ENCODE assay signal across 23 cellular contexts in genomic region chr5:88034520-88034919, GRCh38.
"Had no signal": no experiment of that assay in that cellular context is flagged by ENCODE, and none has a peak within 500 bp of the region (broad histone marks: within the 10 kb centered on the region; RNA-seq: fewer than 3 reads in every experiment).

No MANE protein-coding gene starts in this region.

- H3K27me3 ChIP-seq: colonic mucosa, dorsolateral prefrontal cortex, esophagus muscularis mucosa, esophagus squamous epithelium, foreskin keratinocyte, gastrocnemius medialis, gastroesophageal sphincter, heart left ventricle, heart right ventricle had no signal

- H3K4me1 ChIP-seq: colonic mucosa, esophagus muscularis mucosa, esophagus squamous epithelium, foreskin keratinocyte, gastrocnemius medialis, gastroesophageal sphincter, heart left ventricle, heart right ventricle had no signal

- DNase-seq: colonic mucosa; cortex of kidney; dermis blood vessel endothelial cell; dorsolateral prefrontal cortex; effector CD4-positive, alpha-beta T cell; effector CD8-positive, alpha-beta T cell; effector memory CD4-positive, alpha-beta T cell; effector memory CD8-positive, alpha-beta T cell; endodermal cell; erythroblast; esophagus squamous epithelium; foreskin fibroblast; foreskin keratinocyte; foreskin melanocyte; gastrocnemius medialis; glutamatergic neuron; head of caudate nucleus; heart left ventricle; heart right ventricle had no signal

- H3K4me3 ChIP-seq: colonic mucosa, coronary artery, dorsolateral prefrontal cortex, esophagus muscularis mucosa, esophagus squamous epithelium, gastrocnemius medialis, gastroesophageal sphincter, heart left ventricle, heart right ventricle had no signal

- ATAC-seq: effector memory CD8-positive, alpha-beta T cell; esophagus mucosa; foreskin keratinocyte; gastrocnemius medialis; gastroesophageal sphincter; heart left ventricle; heart right ventricle had no signal

- H3K36me3 ChIP-seq: colonic mucosa, esophagus muscularis mucosa, esophagus squamous epithelium, gastrocnemius medialis, gastroesophageal sphincter, heart left ventricle, heart right ventricle had no signal

- H3K9me3 ChIP-seq: colonic mucosa, esophagus squamous epithelium, gastrocnemius medialis, heart left ventricle had no signal
